1 cellular context compared by ENCODE assay signal in genomic region chr2:45494275-45494977, GRCh38.
TF ChIP-seq lines count a peak whose summit lies in the region.

No MANE protein-coding gene starts in this region.

TF ChIP-seq in GM23338, 12 proteins besides CTCF, POLR2A, EP300 and RAD21 (continued from another document):
- TF ChIP-seq ZNF462 (CRISPR knock-in tag; IDR thresholded peaks at IDR 0.05) (no peak), EZH2phosphoT487 (IDR thresholded peaks at IDR 0.05; ENCODE audit: unreplicated experiment) (no peak), NANOG (IDR thresholded peaks at IDR 0.05; ENCODE audit: borderline replicate concordance) (no peak)
